ENCODE assay signal across 20 cellular contexts in genomic region chr6:145544514-145544913, GRCh38.
"Had no signal": no experiment of that assay in that cellular context is flagged by ENCODE, and none has a peak within 500 bp of the region (broad histone marks: within the 10 kb centered on the region; RNA-seq: fewer than 3 reads in every experiment).

No MANE protein-coding gene starts in this region.

- H3K4me1 ChIP-seq: sigmoid colon, upper lobe of right lung had no signal

- H3K4me3 Mint-ChIP-seq: activated CD8-positive, alpha-beta T cell treated with anti-CD3 and anti-CD28 coated beads for 36 hours; activated naive CD4-positive, alpha-beta T cell treated with anti-CD3 and anti-CD28 coated beads, Interleukin-2, amount 50 U/mL, for 24 hours; naive thymus-derived CD4-positive, alpha-beta T cell; stimulated activated effector memory CD8-positive, alpha-beta T cell treated with anti-CD3 and anti-CD28 coated beads, Interleukin-12 subunit alpha, Interleukin-12 subunit beta, amount 100 ng/mL, for 72 hours; T-helper 17 cell; WTC11 had no signal

- H3K27ac Mint-ChIP-seq: activated CD8-positive, alpha-beta T cell treated with anti-CD3 and anti-CD28 coated beads for 36 hours; activated naive CD4-positive, alpha-beta T cell treated with anti-CD3 and anti-CD28 coated beads, Interleukin-2, amount 50 U/mL, for 24 hours; naive thymus-derived CD4-positive, alpha-beta T cell; stimulated activated effector memory CD8-positive, alpha-beta T cell treated with anti-CD3 and anti-CD28 coated beads, Interleukin-12 subunit alpha, Interleukin-12 subunit beta, amount 100 ng/mL, for 72 hours; T-helper 17 cell; WTC11 had no signal

- H3K27ac ChIP-seq: coronary artery, gastrocnemius medialis, heart left ventricle, ovary, sigmoid colon, thoracic aorta, upper lobe of right lung had no signal

- H3K36me3 ChIP-seq: adrenal gland, gastrocnemius medialis, heart left ventricle, ovary, sigmoid colon, thoracic aorta, upper lobe of right lung had no signal

- H3K36me3 Mint-ChIP-seq: activated naive CD4-positive, alpha-beta T cell treated with anti-CD3 and anti-CD28 coated beads, Interleukin-2, amount 50 U/mL, for 24 hours; naive thymus-derived CD4-positive, alpha-beta T cell; stimulated activated effector memory CD8-positive, alpha-beta T cell treated with anti-CD3 and anti-CD28 coated beads, Interleukin-12 subunit alpha, Interleukin-12 subunit beta, amount 100 ng/mL, for 72 hours; WTC11 had no signal

- ATAC-seq: activated CD8-positive, alpha-beta T cell treated with anti-CD3 and anti-CD28 coated beads for 36 hours; gastrocnemius medialis; mucosa of descending colon; naive thymus-derived CD4-positive, alpha-beta T cell; T-helper 17 cell; upper lobe of right lung; WTC11 had no signal

- H3K27me3 ChIP-seq: adrenal gland, gastrocnemius medialis, heart left ventricle, ovary, sigmoid colon, upper lobe of right lung had no signal

- H3K9me3 ChIP-seq: gastrocnemius medialis, heart left ventricle, mucosa of descending colon, ovary, sigmoid colon, thoracic aorta, upper lobe of right lung had no signal

- DNase-seq: activated CD4-positive, alpha-beta T cell treated with anti-CD3 and anti-CD28 coated beads for 4 hours; activated CD8-positive, alpha-beta T cell treated with anti-CD3 and anti-CD28 coated beads for 36 hours; activated effector memory CD4-positive, alpha-beta T cell treated with anti-CD3 and anti-CD28 coated beads, Interleukin-2, amount 50 U/mL, for 16 hours; activated T-cell treated with anti-CD3 and anti-CD28 coated beads, Interleukin-2, amount 50 U/mL, for 48 hours; mucosa of descending colon; naive thymus-derived CD4-positive, alpha-beta T cell; ovary; sigmoid colon; stimulated activated CD4-positive, alpha-beta T cell treated with anti-CD3 and anti-CD28 coated beads, Interleukin-12 subunit alpha, Interleukin-12 subunit beta, amount 100 ng/mL, for 4 hours; stimulated activated CD4-positive, alpha-beta T cell treated with anti-CD3 and anti-CD28 coated beads, Interleukin-2, amount 100 ng/mL, for 24 hours; T-helper 17 cell; upper lobe of right lung had no signal

- H3K4me3 ChIP-seq: adrenal gland, coronary artery, gastrocnemius medialis, heart left ventricle, mucosa of descending colon, ovary, sigmoid colon, thoracic aorta, upper lobe of right lung had no signal

- H3K4me1 Mint-ChIP-seq: activated naive CD4-positive, alpha-beta T cell treated with anti-CD3 and anti-CD28 coated beads, Interleukin-2, amount 50 U/mL, for 24 hours; naive thymus-derived CD4-positive, alpha-beta T cell; stimulated activated effector memory CD8-positive, alpha-beta T cell treated with anti-CD3 and anti-CD28 coated beads, Interleukin-12 subunit alpha, Interleukin-12 subunit beta, amount 100 ng/mL, for 72 hours; T-helper 17 cell had no signal

- H3K9me3 Mint-ChIP-seq: activated CD8-positive, alpha-beta T cell treated with anti-CD3 and anti-CD28 coated beads for 36 hours; activated naive CD4-positive, alpha-beta T cell treated with anti-CD3 and anti-CD28 coated beads, Interleukin-2, amount 50 U/mL, for 24 hours; stimulated activated effector memory CD8-positive, alpha-beta T cell treated with anti-CD3 and anti-CD28 coated beads, Interleukin-12 subunit alpha, Interleukin-12 subunit beta, amount 100 ng/mL, for 72 hours; WTC11 had no signal
